Comparison of ENCODE assay signal across 2 cellular contexts in the genomic region with DNA sequence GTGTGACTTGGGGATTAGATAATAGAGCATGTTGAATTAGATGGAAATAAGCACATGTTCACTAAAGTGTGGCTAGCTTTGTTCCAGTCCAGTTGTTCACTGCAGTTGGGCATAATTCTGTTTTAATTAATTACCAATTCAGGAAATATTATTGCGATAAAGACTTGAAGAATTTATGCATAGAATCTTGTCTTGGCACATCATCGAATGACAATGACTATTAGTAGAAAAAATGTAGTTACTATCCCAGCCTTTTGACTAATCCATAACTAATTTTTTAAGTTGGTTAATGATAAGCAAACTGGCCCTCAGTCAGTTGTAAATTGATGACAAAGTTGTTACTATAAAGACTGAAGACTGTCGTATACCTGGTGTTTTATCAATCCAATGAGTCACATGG.
TF ChIP-seq lines count a peak whose summit lies in the region.

No MANE protein-coding gene starts in this region.

TF ChIP-seq in SK-N-SH, 30 proteins besides CTCF, POLR2A, EP300 and RAD21:
- no peak for TF ChIP-seq NFIC (IDR thresholded peaks at IDR 0.05; ENCODE audit: borderline replicate concordance)
- TF ChIP-seq, protein P1, sequence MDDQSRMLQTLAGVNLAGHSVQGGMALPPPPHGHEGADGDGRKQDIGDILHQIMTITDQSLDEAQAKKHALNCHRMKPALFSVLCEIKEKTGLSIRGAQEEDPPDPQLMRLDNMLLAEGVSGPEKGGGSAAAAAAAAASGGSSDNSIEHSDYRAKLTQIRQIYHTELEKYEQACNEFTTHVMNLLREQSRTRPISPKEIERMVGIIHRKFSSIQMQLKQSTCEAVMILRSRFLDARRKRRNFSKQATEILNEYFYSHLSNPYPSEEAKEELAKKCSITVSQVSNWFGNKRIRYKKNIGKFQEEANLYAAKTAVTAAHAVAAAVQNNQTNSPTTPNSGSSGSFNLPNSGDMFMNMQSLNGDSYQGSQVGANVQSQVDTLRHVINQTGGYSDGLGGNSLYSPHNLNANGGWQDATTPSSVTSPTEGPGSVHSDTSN (IDR thresholded peaks at IDR 0.05): 0 out of 2 replicates have a peak, but pooled peaks have one; percentile 6
- no peak for TF ChIP-seq EZH2phosphoT487 (IDR thresholded peaks at IDR 0.05; ENCODE audit: borderline replicate concordance, low read depth)

TF ChIP-seq in SK-N-SH treated with all-trans-retinoic acid at 6 μM for 48 hours, 23 proteins besides CTCF, POLR2A, EP300 and RAD21:
- TF ChIP-seq OSR1 (CRISPR knock-in tag; IDR thresholded peaks at IDR 0.05) (no peak), SNAI2 (CRISPR knock-in tag; IDR thresholded peaks at IDR 0.05) (no peak), ZNF565 (CRISPR knock-in tag; conservative IDR thresholded peaks at IDR 0.05; ENCODE audit: low read depth) (no peak), GLIS3 (CRISPR knock-in tag; IDR thresholded peaks at IDR 0.05) (no peak), ISL1 (CRISPR knock-in tag; IDR thresholded peaks at IDR 0.05) (no peak), RARB (CRISPR knock-in tag; IDR thresholded peaks at IDR 0.05) (no peak), CREB5 (CRISPR knock-in tag; IDR thresholded peaks at IDR 0.05; ENCODE audit: low read depth) (no peak)
